In genomic region chr5:159531554-159532105, GRCh38 we compare ENCODE assay signal across 16 cellular contexts.
DNase-seq lines count a peak whose midpoint lies in the region; ATAC-seq and TF ChIP-seq lines count a peak whose summit lies in the region.
"Had no signal": no experiment of that assay in that cellular context is flagged by ENCODE, and none has a peak within 500 bp of the region (broad histone marks: within the 10 kb centered on the region; RNA-seq: fewer than 3 reads in every experiment).

No MANE protein-coding gene starts in this region.

- no peak for DNase-seq in Calu3
- no peak for DNase-seq in MM.1S
- peak in 1 of 2 donors; percentile 13 for DNase-seq in cardiac fibroblast (ENCODE audit: low read depth in 2 of 2)
- no peak for DNase-seq in retinal pigment epithelial cell (ENCODE audit: low read depth)
- no peak for DNase-seq in mucosa of gallbladder (ENCODE audit: low spot score)
- DNase-seq in posterior cingulate gyrus: no peak
- DNase-seq: amygdala; CD4-positive, CD25-positive, alpha-beta regulatory T cell; DMS79; kidney; NCI-H2107; NCI-H526 treated with DMSO at 0.1 percent for 48 hours; SW 1271 had no signal

- H3K36me3 ChIP-seq in MM.1S (replicated peaks; ENCODE audit: insufficient read depth, low read length): no peaks in the 10 kb centered on the region

- intact Hi-C loops in Calu3 (cut with micrococcal nuclease; ENCODE audit: unreplicated experiment) (loop anchor here (1.0 kb wide), 1 partner anchor 434 kb away; no protein-coding TSS in a partner anchor), posterior cingulate gyrus (cut with DNase I) (no loop called here)

- no peaks in the 10 kb centered on the region for H3K4me1 Mint-ChIP-seq in Calu3 (ENCODE audit: low read depth, unreplicated experiment)

- H3K9me3 ChIP-seq in MM.1S (replicated peaks; ENCODE audit: insufficient read depth, low read length): no peaks in the 10 kb centered on the region

- H3K4me3 Mint-ChIP-seq in Calu3 (ENCODE audit: low read depth, unreplicated experiment): no peak overlapping the region
- H3K4me3 Mint-ChIP-seq: activated T-helper 1 cell treated with anti-CD3 and anti-CD28 coated beads, Interleukin-12 subunit alpha, Interleukin-12 subunit beta, Interleukin-2, Interleukin-4 antibody, amounts not matched to agents 30 ng/mL and 10 ng/mL and 1 ng/mL, durations not matched to agents 14 hours and 24 hours and 36 hours; CD4-positive, CD25-positive, alpha-beta regulatory T cell had no signal

- no peak overlapping the region for H2AFZ ChIP-seq in MM.1S (ENCODE audit: low read length)

- H3K4me3 ChIP-seq in MM.1S (ENCODE audit: low read length) (no peak overlapping the region), cardiac fibroblast (replicated peaks in 1 of 2; ENCODE audit: low read depth in 2 of 2, low read length in 2 of 2) (no peak overlapping the region), retinal pigment epithelial cell (ENCODE audit: low read length) (no peak overlapping the region)

- peak; percentile 21 for TF ChIP-seq CTCF in Calu3 (IDR thresholded peaks at IDR 0.05; ENCODE audit: unreplicated experiment)
- peak; percentile 10; the same call in 1 of the 2 replicates for TF ChIP-seq CTCF in MM.1S (IDR thresholded peaks at IDR 0.05; ENCODE audit: low read length)
- peak; percentile 15 for TF ChIP-seq CTCF in cardiac fibroblast (IDR thresholded peaks at IDR 0.05; ENCODE audit: low read depth, low read length)
- peak; percentile 45 for TF ChIP-seq CTCF in retinal pigment epithelial cell (conservative IDR thresholded peaks at IDR 0.05; ENCODE audit: low read depth, low read length)

- no peaks in the 10 kb centered on the region for H3K27me3 ChIP-seq in MM.1S (replicated peaks; ENCODE audit: insufficient read depth, low read length)

- BruUV-seq in Calu3 (replicated peaks; lab: Mats Ljungman, UMichigan): no TSS peak

- H3K36me3 Mint-ChIP-seq in Calu3 (ENCODE audit: insufficient read depth, unreplicated experiment): no peaks in the 10 kb centered on the region
- H3K36me3 Mint-ChIP-seq: CD4-positive, CD25-positive, alpha-beta regulatory T cell had no signal

- H3K79me2 ChIP-seq in MM.1S (ENCODE audit: low read length): no peaks in the 10 kb centered on the region

- H3K27me3 Mint-ChIP-seq in Calu3 (ENCODE audit: unreplicated experiment): no peaks in the 10 kb centered on the region
- H3K27me3 Mint-ChIP-seq: CD4-positive, CD25-positive, alpha-beta regulatory T cell had no signal

- no peaks in the 10 kb centered on the region for H4K20me1 ChIP-seq in MM.1S (ENCODE audit: insufficient read depth, low read length)

- CTCF ChIA-PET in Calu3 (lab: Charles Lee): interaction anchor here (0.7 kb wide), 1 partner anchor 216 kb away, joined by 4 read pairs; no protein-coding TSS in a partner anchor

- no peak overlapping the region for H3K4me2 ChIP-seq in MM.1S (ENCODE audit: low read depth, low read length)

- H3K9ac ChIP-seq in MM.1S (ENCODE audit: low read length): no peak overlapping the region

- H3K9me2 ChIP-seq in MM.1S (replicated peaks; ENCODE audit: insufficient read depth, low read length): no peaks in the 10 kb centered on the region

- no peaks in the 10 kb centered on the region for H3K4me1 ChIP-seq in MM.1S (ENCODE audit: low read length)

- H3K9me3 Mint-ChIP-seq in Calu3 (ENCODE audit: low read depth, unreplicated experiment): peaks cover 4% of the 10 kb centered on the region
- H3K9me3 Mint-ChIP-seq: activated T-helper 1 cell treated with anti-CD3 and anti-CD28 coated beads, Interleukin-12 subunit alpha, Interleukin-12 subunit beta, Interleukin-2, Interleukin-4 antibody, amounts not matched to agents 30 ng/mL and 10 ng/mL and 1 ng/mL, durations not matched to agents 14 hours and 24 hours and 36 hours had no signal

- ATAC-seq in GM21515 (IDR thresholded peaks at IDR 0.05; ENCODE audit: unreplicated experiment): no peak
- ATAC-seq: sciatic nerve had no signal

- no peaks in the 10 kb centered on the region for H3F3A ChIP-seq in MM.1S (ENCODE audit: insufficient read depth, low read length)

- H3K27ac ChIP-seq in MM.1S (ENCODE audit: low read length): no peak overlapping the region

- H3K27ac Mint-ChIP-seq in Calu3 (ENCODE audit: unreplicated experiment): no peak overlapping the region
- H3K27ac Mint-ChIP-seq: activated T-helper 1 cell treated with anti-CD3 and anti-CD28 coated beads, Interleukin-12 subunit alpha, Interleukin-12 subunit beta, Interleukin-2, Interleukin-4 antibody, amounts not matched to agents 30 ng/mL and 10 ng/mL and 1 ng/mL, durations not matched to agents 14 hours and 24 hours and 36 hours; CD4-positive, CD25-positive, alpha-beta regulatory T cell had no signal
